ENCODE assay signal across 13 cellular contexts in genomic region chr7:155218276-155219153, GRCh38.
A peak's percentile ranks its signal among the peaks of the same experiment; 100 is the strongest.
DNase-seq lines count a peak whose midpoint lies in the region; ATAC-seq lines count a peak whose summit lies in the region.
"Had no signal": no experiment of that assay in that cellular context is flagged by ENCODE, and none has a peak within 500 bp of the region (broad histone marks: within the 10 kb centered on the region; RNA-seq: fewer than 3 reads in every experiment).

No MANE protein-coding gene starts in this region.

- H3K9ac ChIP-seq in neuronal stem cell (ENCODE audit: low read depth, low read length, poor library complexity): no peak overlapping the region

- H3K27ac Mint-ChIP-seq in activated CD4-positive, alpha-beta T cell treated with anti-CD3 and anti-CD28 coated beads, Interleukin-2, amount 10 ng/mL, durations not matched to agents 7 days and 5 days: no peak overlapping the region
- H3K27ac Mint-ChIP-seq in activated T-helper 17 cell treated with anti-CD3 and anti-CD28 coated beads, Interleukin-2, amount 50 U/mL, for 72 hours: peak overlapping the region; percentile 4
- H3K27ac Mint-ChIP-seq: CD8-positive, alpha-beta T cell had no signal

- H4K91ac ChIP-seq in neuronal stem cell (ENCODE audit: low read depth, low read length, poor library complexity): peak overlapping the region; percentile 47

- no peak overlapping the region for H3K27ac ChIP-seq in neuronal stem cell (replicated peaks; ENCODE audit: low read length)
- no peak overlapping the region for H3K27ac ChIP-seq in aorta (ENCODE audit: low read depth in 1 of 2, low read length in 2 of 2)
- H3K27ac ChIP-seq: 22Rv1 had no signal

- H2BK120ac ChIP-seq in neuronal stem cell (ENCODE audit: low read depth, low read length): no peak overlapping the region

- no peaks in the 10 kb centered on the region for H3K27me3 Mint-ChIP-seq in activated CD4-positive, alpha-beta T cell treated with anti-CD3 and anti-CD28 coated beads, Interleukin-2, amount 10 ng/mL, durations not matched to agents 7 days and 5 days
- peaks cover 15% of the 10 kb centered on the region for H3K27me3 Mint-ChIP-seq in activated T-helper 17 cell treated with anti-CD3 and anti-CD28 coated beads, Interleukin-2, amount 50 U/mL, for 72 hours

- no peak overlapping the region for H3K4ac ChIP-seq in neuronal stem cell (ENCODE audit: low read length)

- peaks cover 12% of the 10 kb centered on the region for H3K4me1 Mint-ChIP-seq in activated CD4-positive, alpha-beta T cell treated with anti-CD3 and anti-CD28 coated beads, Interleukin-2, amount 10 ng/mL, durations not matched to agents 7 days and 5 days
- peaks cover 11% of the 10 kb centered on the region for H3K4me1 Mint-ChIP-seq in activated T-helper 17 cell treated with anti-CD3 and anti-CD28 coated beads, Interleukin-2, amount 50 U/mL, for 72 hours
- H3K4me1 Mint-ChIP-seq: CD14-positive monocyte had no signal

- peak; percentile 1 for DNase-seq in activated CD4-positive, alpha-beta T cell treated with anti-CD3 and anti-CD28 coated beads for 48 hours
- DNase-seq in activated CD4-positive, alpha-beta T cell treated with anti-CD3 and anti-CD28 coated beads, Interleukin-2, amount 10 ng/mL, durations not matched to agents 7 days and 5 days: no peak
- DNase-seq in neuronal stem cell (ENCODE audit: low spot score): no peak
- peak; percentile 20 to 49 for DNase-seq in aorta
- no peak for DNase-seq in COLO829 (ENCODE audit: low spot score)
- DNase-seq: Caco-2; CD8-positive, alpha-beta T cell; DND-41 had no signal

- H3K23ac ChIP-seq in neuronal stem cell (ENCODE audit: low read depth, low read length, poor library complexity): peak overlapping the region; percentile 52

- no peak for ATAC-seq in activated T-helper 17 cell treated with anti-CD3 and anti-CD28 coated beads, Interleukin-2, amount 50 U/mL, for 72 hours (replicated peaks)
- ATAC-seq in aorta (ENCODE audit: low FRiP score): peak; percentile 13
- no peak for ATAC-seq in HG03342 (IDR thresholded peaks at IDR 0.05; ENCODE audit: unreplicated experiment)
- ATAC-seq: CD8-positive, alpha-beta T cell; HCT116 had no signal

- H3K4me1 ChIP-seq in neuronal stem cell (ENCODE audit: control insufficient read depth in 2 of 2, insufficient read depth in 1 of 2, low read depth in 1 of 2, low read length in 2 of 2): peaks cover 0 to 6% of the 10 kb centered on the region in 2 donors
- no peaks in the 10 kb centered on the region for H3K4me1 ChIP-seq in aorta (ENCODE audit: control insufficient read depth in 1 of 2, insufficient read depth in 2 of 2, low read length in 2 of 2)

- H2BK12ac ChIP-seq in neuronal stem cell (ENCODE audit: low read length): no peak overlapping the region

- H3K18ac ChIP-seq in neuronal stem cell (ENCODE audit: low read length): no peak overlapping the region

- CTCF ChIA-PET in activated CD4-positive, alpha-beta T cell treated with anti-CD3 and anti-CD28 coated beads, Interleukin-2, amount 10 ng/mL, durations not matched to agents 7 days and 5 days (lab: Charles Lee): interaction anchor here (0.8 to 1.7 kb wide), 5 partner anchors 9 to 127 kb away, joined by 3 to 4 read pairs (median 3); no protein-coding TSS in a partner anchor

- no peak overlapping the region for H2BK5ac ChIP-seq in neuronal stem cell (ENCODE audit: low read length)

- H3K4me3 ChIP-seq in neuronal stem cell (ENCODE audit: low read length in 2 of 2): peak overlapping the region in 1 of 2 donors; percentile 52
- H3K4me3 ChIP-seq in aorta (ENCODE audit: low read length in 2 of 2): no peak overlapping the region

- POLR2A ChIA-PET in activated CD4-positive, alpha-beta T cell treated with anti-CD3 and anti-CD28 coated beads, Interleukin-2, amount 10 ng/mL, durations not matched to agents 7 days and 5 days (lab: Charles Lee): no interaction called here

- no peak overlapping the region for H3K4me3 Mint-ChIP-seq in activated CD4-positive, alpha-beta T cell treated with anti-CD3 and anti-CD28 coated beads, Interleukin-2, amount 10 ng/mL, durations not matched to agents 7 days and 5 days
- peak overlapping the region; percentile 1 for H3K4me3 Mint-ChIP-seq in activated T-helper 17 cell treated with anti-CD3 and anti-CD28 coated beads, Interleukin-2, amount 50 U/mL, for 72 hours
- H3K4me3 Mint-ChIP-seq: CD14-positive monocyte; CD8-positive, alpha-beta T cell had no signal

- no peak overlapping the region for H2BK15ac ChIP-seq in neuronal stem cell (ENCODE audit: low read length)

- H3K27me3 ChIP-seq in neuronal stem cell (ENCODE audit: control insufficient read depth in 3 of 3, insufficient read depth in 3 of 3, low read depth in 1 of 3, low read length in 3 of 3): peaks cover 0 to 35% (median 0%) of the 10 kb centered on the region in 3 experiments
- no peaks in the 10 kb centered on the region for H3K27me3 ChIP-seq in aorta (ENCODE audit: control insufficient read depth in 1 of 2, insufficient read depth in 2 of 2, low read length in 1 of 2)

- H3K9me3 Mint-ChIP-seq in activated CD4-positive, alpha-beta T cell treated with anti-CD3 and anti-CD28 coated beads, Interleukin-2, amount 10 ng/mL, durations not matched to agents 7 days and 5 days: no peaks in the 10 kb centered on the region
- no peaks in the 10 kb centered on the region for H3K9me3 Mint-ChIP-seq in activated T-helper 17 cell treated with anti-CD3 and anti-CD28 coated beads, Interleukin-2, amount 50 U/mL, for 72 hours
- H3K9me3 Mint-ChIP-seq: CD14-positive monocyte; CD8-positive, alpha-beta T cell had no signal

- peak overlapping the region; percentile 60 for H2AK5ac ChIP-seq in neuronal stem cell (ENCODE audit: low read depth, low read length)

- H4K8ac ChIP-seq in neuronal stem cell (ENCODE audit: low read depth, low read length): no peak overlapping the region

- H3K36me3 ChIP-seq in neuronal stem cell (replicated peaks in 1 of 2; ENCODE audit: control insufficient read depth in 2 of 2, insufficient read depth in 2 of 2, low read length in 2 of 2) (no peaks in the 10 kb centered on the region), aorta (ENCODE audit: control insufficient read depth in 1 of 2, insufficient read depth in 2 of 2, low read length in 1 of 2) (no peaks in the 10 kb centered on the region)

- H3K4me2 ChIP-seq in neuronal stem cell (ENCODE audit: insufficient read depth, low read length, poor library complexity, severe bottlenecking): no peak overlapping the region

- no peaks in the 10 kb centered on the region for H3K36me3 Mint-ChIP-seq in activated CD4-positive, alpha-beta T cell treated with anti-CD3 and anti-CD28 coated beads, Interleukin-2, amount 10 ng/mL, durations not matched to agents 7 days and 5 days (ENCODE audit: low read depth)
- no peaks in the 10 kb centered on the region for H3K36me3 Mint-ChIP-seq in activated T-helper 17 cell treated with anti-CD3 and anti-CD28 coated beads, Interleukin-2, amount 50 U/mL, for 72 hours (ENCODE audit: low read depth)
- H3K36me3 Mint-ChIP-seq: CD14-positive monocyte; CD8-positive, alpha-beta T cell had no signal

- no CpG with 5 or more reads among the region's 20 CpGs for WGBS in neuronal stem cell (ENCODE audit: extremely low coverage in 2 of 2, insufficient read length in 2 of 2, insufficient replicate concordance in 1 of 2), 2 donors
- 81 to 82% methylated on average over 20 of the region's 20 CpGs for WGBS in aorta, 2 donors

- H3K14ac ChIP-seq in neuronal stem cell (ENCODE audit: low read length): no peak overlapping the region

- H2AFZ ChIP-seq in neuronal stem cell (ENCODE audit: low read length): no peak overlapping the region

- no peaks in the 10 kb centered on the region for H3K9me3 ChIP-seq in neuronal stem cell (replicated peaks in 1 of 2; ENCODE audit: control insufficient read depth in 2 of 2, insufficient read depth in 1 of 2, low read depth in 1 of 2, low read length in 2 of 2)
- H3K9me3 ChIP-seq in aorta (ENCODE audit: control insufficient read depth, low read length): no peaks in the 10 kb centered on the region
- H3K9me3 ChIP-seq: Caco-2 had no signal

- intact Hi-C loops in aorta (cut with DNase I): no loop called here

- no peaks in the 10 kb centered on the region for H3K79me1 ChIP-seq in neuronal stem cell (ENCODE audit: low read depth, low read length)

Comparison
In these comparisons a context has a peak if more than half of its experiments do, and no peak if none do; other contexts are left out.
1. DNase-seq: peak in activated CD4-positive, alpha-beta T cell treated with anti-CD3 and anti-CD28 coated beads for 48 hours (single experiment) and aorta (2 of 2); none in activated CD4-positive, alpha-beta T cell treated with anti-CD3 and anti-CD28 coated beads, Interleukin-2, amount 10 ng/mL, durations not matched to agents 7 days and 5 days (single experiment), neuronal stem cell (single experiment) and COLO829 (single experiment).